1 cellular context compared by ENCODE assay signal in the genomic region with DNA sequence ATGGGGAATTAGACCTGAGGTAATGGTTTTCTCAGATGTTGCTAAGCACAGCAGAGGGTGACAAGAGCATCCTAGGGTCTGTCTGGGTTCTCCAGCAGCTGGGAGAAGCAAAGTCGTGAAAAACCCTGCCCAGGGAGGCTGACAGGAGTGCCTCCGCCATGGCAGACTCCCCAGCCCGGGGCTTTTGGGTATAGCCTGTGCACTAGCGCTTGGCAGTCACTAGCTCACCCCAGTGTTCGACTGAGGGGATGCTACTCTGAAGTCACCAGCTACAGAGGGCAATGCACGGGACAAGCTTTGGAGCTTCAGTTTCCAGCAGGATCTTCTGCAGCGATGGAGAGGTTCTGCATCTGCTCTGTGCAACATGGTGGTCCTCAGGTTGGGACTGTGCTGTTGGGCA.
TF ChIP-seq lines count a peak whose summit lies in the region.

No MANE protein-coding gene starts in this region.

TF ChIP-seq in WTC11, 78 proteins besides CTCF, POLR2A, EP300 and RAD21 (continued from another document):
- TF ChIP-seq FOXJ3 (CRISPR knock-in tag; IDR thresholded peaks at IDR 0.05; ENCODE audit: borderline replicate concordance), result no peak
- TF ChIP-seq, protein P1, sequence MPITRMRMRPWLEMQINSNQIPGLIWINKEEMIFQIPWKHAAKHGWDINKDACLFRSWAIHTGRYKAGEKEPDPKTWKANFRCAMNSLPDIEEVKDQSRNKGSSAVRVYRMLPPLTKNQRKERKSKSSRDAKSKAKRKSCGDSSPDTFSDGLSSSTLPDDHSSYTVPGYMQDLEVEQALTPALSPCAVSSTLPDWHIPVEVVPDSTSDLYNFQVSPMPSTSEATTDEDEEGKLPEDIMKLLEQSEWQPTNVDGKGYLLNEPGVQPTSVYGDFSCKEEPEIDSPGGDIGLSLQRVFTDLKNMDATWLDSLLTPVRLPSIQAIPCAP (CRISPR knock-in tag; IDR thresholded peaks at IDR 0.05), result no peak
